Comparison of ENCODE assay signal across 1 cellular context in the genomic region with DNA sequence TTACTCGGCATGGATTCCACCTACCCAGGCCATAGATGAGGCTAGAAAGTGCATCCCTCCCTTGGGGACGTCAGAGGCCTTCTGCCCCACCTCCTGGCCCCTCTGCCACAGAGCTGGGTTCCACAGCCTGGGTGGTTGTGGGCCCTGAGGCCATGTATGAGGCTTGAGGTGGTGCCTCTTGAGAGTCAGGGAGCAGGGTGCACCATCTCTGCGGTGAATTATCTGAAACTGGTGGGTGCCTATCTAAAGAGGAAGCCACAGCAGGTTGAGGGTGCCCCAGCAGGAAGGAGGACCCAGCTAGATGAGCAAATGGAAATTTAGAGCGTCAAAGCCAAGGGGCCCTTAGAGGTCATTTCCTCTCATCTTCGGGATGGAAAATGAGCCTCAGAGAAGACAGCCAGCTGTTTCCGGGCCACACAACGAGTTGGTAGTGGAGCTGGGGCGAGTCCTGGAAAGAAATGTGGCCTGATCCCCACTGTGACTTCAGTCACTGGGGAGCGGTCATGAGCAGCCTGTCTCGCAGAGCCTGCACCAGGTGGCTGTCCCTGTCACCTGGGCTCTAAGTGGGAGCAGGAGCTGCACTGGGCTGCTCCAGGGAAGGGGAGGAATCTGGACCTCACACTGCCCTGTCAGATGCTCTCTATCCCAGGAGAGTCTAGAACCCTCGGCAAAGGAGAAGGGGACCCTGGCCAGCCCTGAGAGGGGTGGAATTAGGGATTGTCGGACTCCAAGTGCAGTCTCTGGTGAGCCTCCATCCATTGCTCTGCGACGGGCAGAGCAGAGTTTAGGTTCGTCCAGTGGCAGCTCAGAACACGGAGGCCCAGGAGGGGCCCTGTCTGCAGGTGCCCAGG.
TF ChIP-seq lines count a peak whose summit lies in the region.

No MANE protein-coding gene starts in this region.

TF ChIP-seq in K562, 482 proteins besides CTCF, POLR2A, EP300 and RAD21 (continued from another document):
- TF ChIP-seq TFAP4 (CRISPR knock-in tag; IDR thresholded peaks at IDR 0.05; ENCODE audit: borderline replicate concordance) (peak; percentile 85), LCOR (CRISPR knock-in tag; IDR thresholded peaks at IDR 0.05) (no peak), SPI1 (IDR thresholded peaks at IDR 0.05; ENCODE audit: borderline replicate concordance, low read depth, low read length) (0 out of 2 replicates have a peak, but pooled peaks have one; percentile 15), GABPB1 (CRISPR knock-in tag; IDR thresholded peaks at IDR 0.05) (peak; percentile 46; the same call in 1 of the 2 replicates)
- TF ChIP-seq, protein P1, sequence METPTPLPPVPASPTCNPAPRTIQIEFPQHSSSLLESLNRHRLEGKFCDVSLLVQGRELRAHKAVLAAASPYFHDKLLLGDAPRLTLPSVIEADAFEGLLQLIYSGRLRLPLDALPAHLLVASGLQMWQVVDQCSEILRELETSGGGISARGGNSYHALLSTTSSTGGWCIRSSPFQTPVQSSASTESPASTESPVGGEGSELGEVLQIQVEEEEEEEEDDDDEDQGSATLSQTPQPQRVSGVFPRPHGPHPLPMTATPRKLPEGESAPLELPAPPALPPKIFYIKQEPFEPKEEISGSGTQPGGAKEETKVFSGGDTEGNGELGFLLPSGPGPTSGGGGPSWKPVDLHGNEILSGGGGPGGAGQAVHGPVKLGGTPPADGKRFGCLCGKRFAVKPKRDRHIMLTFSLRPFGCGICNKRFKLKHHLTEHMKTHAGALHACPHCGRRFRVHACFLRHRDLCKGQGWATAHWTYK (CRISPR knock-in tag; IDR thresholded peaks at IDR 0.05): peak; percentile 49; the same call in 1 of the 2 replicates
- TF ChIP-seq, protein P2, sequence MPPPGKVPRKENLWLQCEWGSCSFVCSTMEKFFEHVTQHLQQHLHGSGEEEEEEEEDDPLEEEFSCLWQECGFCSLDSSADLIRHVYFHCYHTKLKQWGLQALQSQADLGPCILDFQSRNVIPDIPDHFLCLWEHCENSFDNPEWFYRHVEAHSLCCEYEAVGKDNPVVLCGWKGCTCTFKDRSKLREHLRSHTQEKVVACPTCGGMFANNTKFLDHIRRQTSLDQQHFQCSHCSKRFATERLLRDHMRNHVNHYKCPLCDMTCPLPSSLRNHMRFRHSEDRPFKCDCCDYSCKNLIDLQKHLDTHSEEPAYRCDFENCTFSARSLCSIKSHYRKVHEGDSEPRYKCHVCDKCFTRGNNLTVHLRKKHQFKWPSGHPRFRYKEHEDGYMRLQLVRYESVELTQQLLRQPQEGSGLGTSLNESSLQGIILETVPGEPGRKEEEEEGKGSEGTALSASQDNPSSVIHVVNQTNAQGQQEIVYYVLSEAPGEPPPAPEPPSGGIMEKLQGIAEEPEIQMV (tag; conservative IDR thresholded peaks at IDR 0.05; ENCODE audit: low read depth): no peak
